In genomic region chr5:160021818-160022446, GRCh38 we compare ENCODE assay signal across 8 cellular contexts.
DNase-seq lines count a peak whose midpoint lies in the region; ATAC-seq, FAIRE-seq and TF ChIP-seq lines count a peak whose summit lies in the region.

No MANE protein-coding gene starts in this region.

- in situ Hi-C loops in T47D (cut with HindIII; ENCODE audit: low pct_unique_long_range_greater_than_20kb, low sequenced_read_pairs), result no loop called here

- peak; percentile 98 for FAIRE-seq in islet of Langerhans (lab: Jason Lieb, UNC)

- peak; percentile 72 for TF ChIP-seq CTCF in AG09309 (IDR thresholded peaks at IDR 0.05; ENCODE audit: control insufficient read depth, insufficient read depth, low read depth, low read length, missing control alignments)

- H3K4me3 ChIP-seq in AG09309 (ENCODE audit: control insufficient read depth, low read depth, low read length), result no peak overlapping the region

- peak; percentile 27 for DNase-seq in AG09309 (ENCODE audit: low read depth)
- peak; percentile 55 for DNase-seq in NCI-H1694 treated with DMSO at 0.1 percent for 48 hours (lab: John Stamatoyannopoulos, UW)
- peak in 3 of 5 experiments; percentile 22 to 67 (median 36) for DNase-seq in T-helper 2 cell
- DNase-seq in T47D (ENCODE audit: low read depth in 1 of 2, low spot score in 1 of 2), result peak; percentile 28 to 82
- peak; percentile 54 to 55 for DNase-seq in stimulated activated CD4-positive, alpha-beta T cell treated with anti-CD3 and anti-CD28 coated beads, Interleukin-2, amount 100 ng/mL, for 48 hours

- ATAC-seq in GM18517 (IDR thresholded peaks at IDR 0.05; ENCODE audit: unreplicated experiment) (peak; percentile 88), HG02981 (IDR thresholded peaks at IDR 0.05; ENCODE audit: unreplicated experiment) (peak; percentile 93)
